ENCODE assay signal across 1 cellular context in the genomic region with DNA sequence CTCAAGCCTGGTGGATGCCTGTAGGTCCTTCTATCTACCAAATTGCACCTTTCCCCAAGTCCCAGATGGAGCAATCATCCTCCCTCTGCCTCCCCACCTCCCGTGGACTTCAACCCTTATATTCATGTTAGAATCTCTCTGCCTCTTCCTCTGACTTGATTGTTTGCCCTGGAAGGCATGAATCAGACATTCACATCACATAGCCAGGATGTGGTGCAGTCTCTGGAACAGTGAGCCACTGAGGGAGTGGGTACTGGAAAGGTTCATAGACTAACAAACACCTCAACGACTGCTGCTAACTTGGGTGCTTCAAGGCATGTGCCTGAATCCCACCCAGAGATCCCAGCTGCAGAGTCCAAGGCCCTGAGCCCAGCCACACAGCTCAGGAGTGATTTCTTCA.
TF ChIP-seq lines count a peak whose summit lies in the region.

No MANE protein-coding gene starts in this region.

TF ChIP-seq in WTC11, 78 proteins besides CTCF, POLR2A, EP300 and RAD21 (continued from another document):
- TF ChIP-seq AR (CRISPR knock-in tag; IDR thresholded peaks at IDR 0.05) (no peak), ZNF423 (CRISPR knock-in tag; IDR thresholded peaks at IDR 0.05) (no peak), E2F1 (CRISPR knock-in tag; IDR thresholded peaks at IDR 0.05) (no peak), ZNF671 (CRISPR knock-in tag; IDR thresholded peaks at IDR 0.05) (no peak), ZNF317 (CRISPR knock-in tag; IDR thresholded peaks at IDR 0.05; ENCODE audit: borderline replicate concordance, low read depth) (no peak), CREM (CRISPR knock-in tag; IDR thresholded peaks at IDR 0.05) (no peak), SP1 (CRISPR knock-in tag; conservative IDR thresholded peaks at IDR 0.05) (no peak)
- TF ChIP-seq, protein P1, sequence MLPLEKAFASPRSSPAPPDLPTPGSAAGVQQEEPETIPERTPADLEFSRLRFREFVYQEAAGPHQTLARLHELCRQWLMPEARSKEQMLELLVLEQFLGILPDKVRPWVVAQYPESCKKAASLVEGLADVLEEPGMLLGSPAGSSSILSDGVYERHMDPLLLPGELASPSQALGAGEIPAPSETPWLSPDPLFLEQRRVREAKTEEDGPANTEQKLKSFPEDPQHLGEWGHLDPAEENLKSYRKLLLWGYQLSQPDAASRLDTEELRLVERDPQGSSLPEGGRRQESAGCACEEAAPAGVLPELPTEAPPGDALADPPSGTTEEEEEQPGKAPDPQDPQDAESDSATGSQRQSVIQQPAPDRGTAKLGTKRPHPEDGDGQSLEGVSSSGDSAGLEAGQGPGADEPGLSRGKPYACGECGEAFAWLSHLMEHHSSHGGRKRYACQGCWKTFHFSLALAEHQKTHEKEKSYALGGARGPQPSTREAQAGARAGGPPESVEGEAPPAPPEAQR (CRISPR knock-in tag; IDR thresholded peaks at IDR 0.05), result no peak
- TF ChIP-seq, protein P2, sequence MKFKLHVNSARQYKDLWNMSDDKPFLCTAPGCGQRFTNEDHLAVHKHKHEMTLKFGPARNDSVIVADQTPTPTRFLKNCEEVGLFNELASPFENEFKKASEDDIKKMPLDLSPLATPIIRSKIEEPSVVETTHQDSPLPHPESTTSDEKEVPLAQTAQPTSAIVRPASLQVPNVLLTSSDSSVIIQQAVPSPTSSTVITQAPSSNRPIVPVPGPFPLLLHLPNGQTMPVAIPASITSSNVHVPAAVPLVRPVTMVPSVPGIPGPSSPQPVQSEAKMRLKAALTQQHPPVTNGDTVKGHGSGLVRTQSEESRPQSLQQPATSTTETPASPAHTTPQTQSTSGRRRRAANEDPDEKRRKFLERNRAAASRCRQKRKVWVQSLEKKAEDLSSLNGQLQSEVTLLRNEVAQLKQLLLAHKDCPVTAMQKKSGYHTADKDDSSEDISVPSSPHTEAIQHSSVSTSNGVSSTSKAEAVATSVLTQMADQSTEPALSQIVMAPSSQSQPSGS (CRISPR knock-in tag; IDR thresholded peaks at IDR 0.05; ENCODE audit: borderline replicate concordance, low read depth), result no peak
- TF ChIP-seq, protein P3, sequence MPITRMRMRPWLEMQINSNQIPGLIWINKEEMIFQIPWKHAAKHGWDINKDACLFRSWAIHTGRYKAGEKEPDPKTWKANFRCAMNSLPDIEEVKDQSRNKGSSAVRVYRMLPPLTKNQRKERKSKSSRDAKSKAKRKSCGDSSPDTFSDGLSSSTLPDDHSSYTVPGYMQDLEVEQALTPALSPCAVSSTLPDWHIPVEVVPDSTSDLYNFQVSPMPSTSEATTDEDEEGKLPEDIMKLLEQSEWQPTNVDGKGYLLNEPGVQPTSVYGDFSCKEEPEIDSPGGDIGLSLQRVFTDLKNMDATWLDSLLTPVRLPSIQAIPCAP (CRISPR knock-in tag; IDR thresholded peaks at IDR 0.05), result no peak
TF ChIP-seq in WTC11: peak in this region for 0.
